In genomic region chr17:82782657-82783207, GRCh38 we compare ENCODE assay signal across 20 cellular contexts. TPM values are rescaled to one million over a fixed set of nuclear protein-coding genes. Genes with fewer than 3 reads are reported as not detected.
DNase-seq lines count a peak whose midpoint lies in the region; ATAC-seq and TF ChIP-seq lines count a peak whose summit lies in the region.
"Had no signal": no experiment of that assay in that cellular context is flagged by ENCODE, and none has a peak within 500 bp of the region (broad histone marks: within the 10 kb centered on the region; RNA-seq: fewer than 3 reads in every experiment).

No MANE protein-coding gene starts in this region.

- H3K9me3 Mint-ChIP-seq in activated naive CD8-positive, alpha-beta T cell treated with anti-CD3 and anti-CD28 coated beads for 36 hours, result no peaks in the 10 kb centered on the region
- no peaks in the 10 kb centered on the region for H3K9me3 Mint-ChIP-seq in activated naive CD8-positive, alpha-beta T cell treated with anti-CD3 and anti-CD28 coated beads, Interleukin-2, amount 50 U/mL, for 24 hours
- no peaks in the 10 kb centered on the region for H3K9me3 Mint-ChIP-seq in activated T-helper 2 cell treated with anti-CD3 and anti-CD28 coated beads, Interferon-gamma antibody, Interleukin-2, Interleukin-4, amounts not matched to agents 10 μg/mL and 5 μg/mL and 100 μg/mL, durations not matched to agents 14 hours and 24 hours and 36 hours
- H3K9me3 Mint-ChIP-seq: endodermal cell, H9 had no signal

- peaks cover 7% of the 10 kb centered on the region for H3K36me3 Mint-ChIP-seq in activated naive CD8-positive, alpha-beta T cell treated with anti-CD3 and anti-CD28 coated beads for 36 hours
- H3K36me3 Mint-ChIP-seq in activated naive CD8-positive, alpha-beta T cell treated with anti-CD3 and anti-CD28 coated beads, Interleukin-2, amount 50 U/mL, for 24 hours (ENCODE audit: low read depth), result peaks cover 17% of the 10 kb centered on the region
- peaks cover 18% of the 10 kb centered on the region for H3K36me3 Mint-ChIP-seq in activated T-helper 2 cell treated with anti-CD3 and anti-CD28 coated beads, Interferon-gamma antibody, Interleukin-2, Interleukin-4, amounts not matched to agents 10 μg/mL and 5 μg/mL and 100 μg/mL, durations not matched to agents 14 hours and 24 hours and 36 hours (ENCODE audit: low read depth)

- H3K27me3 ChIP-seq in lower lobe of right lung (ENCODE audit: low read depth), result no peaks in the 10 kb centered on the region
- no peaks in the 10 kb centered on the region for H3K27me3 ChIP-seq in subcutaneous abdominal adipose tissue (ENCODE audit: control insufficient read depth in 5 of 5, insufficient read depth in 4 of 5, low read length in 5 of 5)
- H3K27me3 ChIP-seq: Peyer's patch, tibial artery had no signal

- TF ChIP-seq CTCF in lower lobe of right lung (IDR thresholded peaks at IDR 0.05), result no peak

- H3K27ac ChIP-seq in lower lobe of right lung (peak overlapping the region; percentile 59), subcutaneous abdominal adipose tissue (ENCODE audit: low read depth, low read length) (peak overlapping the region; percentile 23)
- H3K27ac ChIP-seq: Peyer's patch, tibial artery had no signal

- H3K9ac ChIP-seq in subcutaneous abdominal adipose tissue (ENCODE audit: low read length in 5 of 5), result peak overlapping the region in 1 of 5 donors; percentile 11

- H3K4me3 ChIP-seq in lower lobe of right lung, result no peak overlapping the region
- H3K4me3 ChIP-seq in subcutaneous abdominal adipose tissue (ENCODE audit: low read depth in 1 of 5, low read length in 5 of 5), result peak overlapping the region in 1 of 5 donors; percentile 45
- H3K4me3 ChIP-seq: lung, Peyer's patch, tibial artery had no signal

- H3K4me3 Mint-ChIP-seq in activated naive CD8-positive, alpha-beta T cell treated with anti-CD3 and anti-CD28 coated beads for 36 hours, result no peak overlapping the region
- no peak overlapping the region for H3K4me3 Mint-ChIP-seq in activated naive CD8-positive, alpha-beta T cell treated with anti-CD3 and anti-CD28 coated beads, Interleukin-2, amount 50 U/mL, for 24 hours
- H3K4me3 Mint-ChIP-seq in activated T-helper 2 cell treated with anti-CD3 and anti-CD28 coated beads, Interferon-gamma antibody, Interleukin-2, Interleukin-4, amounts not matched to agents 10 μg/mL and 5 μg/mL and 100 μg/mL, durations not matched to agents 14 hours and 24 hours and 36 hours (ENCODE audit: low read depth), result no peak overlapping the region
- H3K4me3 Mint-ChIP-seq: endodermal cell, H9 had no signal

- no peak for DNase-seq in activated naive CD8-positive, alpha-beta T cell treated with anti-CD3 and anti-CD28 coated beads for 36 hours
- DNase-seq in activated naive CD8-positive, alpha-beta T cell treated with anti-CD3 and anti-CD28 coated beads, Interleukin-2, amount 50 U/mL, for 24 hours, result no peak
- DNase-seq in activated T-helper 2 cell treated with anti-CD3 and anti-CD28 coated beads, Interferon-gamma antibody, Interleukin-2, Interleukin-4, amounts not matched to agents 10 μg/mL and 5 μg/mL and 100 μg/mL, durations not matched to agents 14 hours and 24 hours and 36 hours (ENCODE audit: low spot score), result no peak
- DNase-seq in lower lobe of right lung (no peak), Ammon's horn (ENCODE audit: low spot score) (no peak), NCI-H1092 treated with DMSO at 0.1 percent for 48 hours (lab: John Stamatoyannopoulos, UW) (no peak), NOMO-1 treated with DMSO at 0.1 percent for 48 hours (lab: John Stamatoyannopoulos, UW; ENCODE audit: unreplicated experiment) (no peak)
- DNase-seq: activated naive CD4-positive, alpha-beta T cell treated with anti-CD3 and anti-CD28 coated beads, Interleukin-2, amount 50 U/mL, for 16 hours; endodermal cell; H9; naive B cell; NCI-H2081 treated with DMSO at 0.1 percent for 48 hours; NCI-H748 treated with DMSO at 0.1 percent for 48 hours; Peyer's patch; stimulated activated CD4-positive, alpha-beta T cell treated with anti-CD3 and anti-CD28 coated beads, Interleukin-2, amount 100 ng/mL, for 48 hours; tibial artery had no signal

- H3K27ac Mint-ChIP-seq in activated naive CD8-positive, alpha-beta T cell treated with anti-CD3 and anti-CD28 coated beads for 36 hours, result peak overlapping the region; percentile 30
- no peak overlapping the region for H3K27ac Mint-ChIP-seq in activated naive CD8-positive, alpha-beta T cell treated with anti-CD3 and anti-CD28 coated beads, Interleukin-2, amount 50 U/mL, for 24 hours
- H3K27ac Mint-ChIP-seq in activated T-helper 2 cell treated with anti-CD3 and anti-CD28 coated beads, Interferon-gamma antibody, Interleukin-2, Interleukin-4, amounts not matched to agents 10 μg/mL and 5 μg/mL and 100 μg/mL, durations not matched to agents 14 hours and 24 hours and 36 hours, result peak overlapping the region; percentile 22
- H3K27ac Mint-ChIP-seq: endodermal cell had no signal

- ATAC-seq in activated naive CD8-positive, alpha-beta T cell treated with anti-CD3 and anti-CD28 coated beads, Interleukin-2, amount 50 U/mL, for 24 hours, result no peak
- peak in 1 of 2 donors; percentile 14 for ATAC-seq in lower lobe of right lung

- peaks cover 7% of the 10 kb centered on the region for H3K4me1 Mint-ChIP-seq in activated naive CD8-positive, alpha-beta T cell treated with anti-CD3 and anti-CD28 coated beads for 36 hours
- H3K4me1 Mint-ChIP-seq in activated naive CD8-positive, alpha-beta T cell treated with anti-CD3 and anti-CD28 coated beads, Interleukin-2, amount 50 U/mL, for 24 hours, result peaks cover 6% of the 10 kb centered on the region
- H3K4me1 Mint-ChIP-seq in activated T-helper 2 cell treated with anti-CD3 and anti-CD28 coated beads, Interferon-gamma antibody, Interleukin-2, Interleukin-4, amounts not matched to agents 10 μg/mL and 5 μg/mL and 100 μg/mL, durations not matched to agents 14 hours and 24 hours and 36 hours (ENCODE audit: low read depth), result peaks cover 10% of the 10 kb centered on the region
- H3K4me1 Mint-ChIP-seq: endodermal cell had no signal

- H3K27me3 Mint-ChIP-seq in activated naive CD8-positive, alpha-beta T cell treated with anti-CD3 and anti-CD28 coated beads for 36 hours, result no peaks in the 10 kb centered on the region
- H3K27me3 Mint-ChIP-seq in activated naive CD8-positive, alpha-beta T cell treated with anti-CD3 and anti-CD28 coated beads, Interleukin-2, amount 50 U/mL, for 24 hours, result no peaks in the 10 kb centered on the region
- no peaks in the 10 kb centered on the region for H3K27me3 Mint-ChIP-seq in activated T-helper 2 cell treated with anti-CD3 and anti-CD28 coated beads, Interferon-gamma antibody, Interleukin-2, Interleukin-4, amounts not matched to agents 10 μg/mL and 5 μg/mL and 100 μg/mL, durations not matched to agents 14 hours and 24 hours and 36 hours (ENCODE audit: low read depth)

- H3K9me3 ChIP-seq in lower lobe of right lung, result no peaks in the 10 kb centered on the region
- no peaks in the 10 kb centered on the region for H3K9me3 ChIP-seq in subcutaneous abdominal adipose tissue (ENCODE audit: control insufficient read depth in 5 of 5, low read length in 5 of 5)
- H3K9me3 ChIP-seq: Peyer's patch, tibial artery had no signal

- peaks cover 7% of the 10 kb centered on the region for H3K4me1 ChIP-seq in lower lobe of right lung
- H3K4me1 ChIP-seq in subcutaneous abdominal adipose tissue (ENCODE audit: control insufficient read depth in 5 of 5, insufficient read depth in 5 of 5, low read length in 5 of 5), result peaks cover 0 to 25% (median 8%) of the 10 kb centered on the region in 5 donors
- H3K4me1 ChIP-seq: Peyer's patch, tibial artery had no signal

- intact Hi-C loops in activated T-helper 2 cell treated with anti-CD3 and anti-CD28 coated beads, Interferon-gamma antibody, Interleukin-2, Interleukin-4, amounts not matched to agents 10 μg/mL and 5 μg/mL and 100 μg/mL, durations not matched to agents 14 hours and 24 hours and 36 hours (cut with micrococcal nuclease), result loop anchor here (2.0 to 10.0 kb wide), 2 partner anchors 82 to 134 kb away; no protein-coding TSS in a partner anchor
- intact Hi-C loops in lower lobe of right lung (cut with DNase I), result loop anchor here (10.0 kb wide), 1 partner anchor 132 kb away; no protein-coding TSS in a partner anchor

- H3K36me3 ChIP-seq in lower lobe of right lung (peaks cover 27% of the 10 kb centered on the region), subcutaneous abdominal adipose tissue (ENCODE audit: control insufficient read depth in 5 of 5, insufficient read depth in 5 of 5, low read length in 5 of 5) (peaks cover 0 to 32% (median 17%) of the 10 kb centered on the region in 5 donors)

RNA-seq across cellular contexts. Expression of gene TBCD, which starts 30.9 kb away (rescaled TPM):
- 10 to 100 TPM; 74.5 to 76.9 TPM for total RNA-seq in activated naive CD8-positive, alpha-beta T cell treated with anti-CD3 and anti-CD28 coated beads for 36 hours
- total RNA-seq in activated T-helper 2 cell treated with anti-CD3 and anti-CD28 coated beads, Interferon-gamma antibody, Interleukin-2, Interleukin-4, amounts not matched to agents 10 μg/mL and 5 μg/mL and 100 μg/mL, durations not matched to agents 14 hours and 24 hours and 36 hours, result 120 and 125 TPM in 2 replicates
- total RNA-seq in lower lobe of right lung, result 84.8 TPM

RNA-seq across cellular contexts. Expression of gene FN3K, which starts 47.3 kb away (rescaled TPM):
- 1 to 10 TPM; 2.4 to 2.5 TPM for total RNA-seq in activated naive CD8-positive, alpha-beta T cell treated with anti-CD3 and anti-CD28 coated beads for 36 hours
- total RNA-seq in activated T-helper 2 cell treated with anti-CD3 and anti-CD28 coated beads, Interferon-gamma antibody, Interleukin-2, Interleukin-4, amounts not matched to agents 10 μg/mL and 5 μg/mL and 100 μg/mL, durations not matched to agents 14 hours and 24 hours and 36 hours, result 3.6 and 4.0 TPM in 2 replicates
- total RNA-seq in lower lobe of right lung, result 27.9 TPM

RNA-seq across cellular contexts. Expression of gene ZNF750, which starts 57.1 kb away (rescaled TPM):
- total RNA-seq in activated naive CD8-positive, alpha-beta T cell treated with anti-CD3 and anti-CD28 coated beads for 36 hours, result not detected
- total RNA-seq in activated T-helper 2 cell treated with anti-CD3 and anti-CD28 coated beads, Interferon-gamma antibody, Interleukin-2, Interleukin-4, amounts not matched to agents 10 μg/mL and 5 μg/mL and 100 μg/mL, durations not matched to agents 14 hours and 24 hours and 36 hours, result not detected in 2 replicates
- 4.7 TPM for total RNA-seq in lower lobe of right lung
- total RNA-seq: A673, endodermal cell, H9, Peyer's patch, right cardiac atrium had no signal
